10 cellular contexts compared by ENCODE assay signal in the genomic region with DNA sequence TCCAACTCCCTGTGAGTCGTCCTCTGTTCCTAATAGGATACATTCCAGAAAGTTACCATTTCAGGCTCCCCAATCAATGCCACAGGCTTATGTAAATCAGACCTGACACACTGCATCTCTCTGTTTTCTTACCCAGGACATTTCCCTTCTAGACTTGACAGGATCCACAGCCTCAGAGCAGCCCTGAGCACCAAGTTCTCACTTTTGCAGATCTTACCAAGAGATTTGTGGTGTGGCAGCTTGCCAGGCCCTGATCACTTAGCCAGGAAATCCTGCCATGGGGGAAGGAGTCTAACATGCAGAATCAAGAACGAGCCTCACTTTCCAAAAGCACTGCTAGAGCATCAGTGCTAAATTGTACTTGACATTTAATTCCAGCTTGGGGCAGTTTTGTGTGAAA.
A peak's percentile ranks its signal among the peaks of the same experiment; 100 is the strongest.
DNase-seq lines count a peak whose midpoint lies in the region; ATAC-seq and TF ChIP-seq lines count a peak whose summit lies in the region.
"Had no signal": no experiment of that assay in that cellular context is flagged by ENCODE, and none has a peak within 500 bp of the region (broad histone marks: within the 10 kb centered on the region; RNA-seq: fewer than 3 reads in every experiment).

No MANE protein-coding gene starts in this region.

- CTCF ChIA-PET in PC-3 (lab: Charles Lee), result no interaction called here
- CTCF ChIA-PET in RWPE1 (lab: Yijun Ruan, JAX), result no interaction called here

- no peak overlapping the region for H2AFZ ChIP-seq in PC-3 (ENCODE audit: low read length)
- H2AFZ ChIP-seq: parathyroid adenoma had no signal

- no peak overlapping the region for H3K9ac ChIP-seq in PC-3 (ENCODE audit: low read length)
- H3K9ac ChIP-seq: parathyroid adenoma had no signal

- H3K4me1 ChIP-seq in right cardiac atrium (ENCODE audit: control insufficient read depth, insufficient read depth, low read length) (no peaks in the 10 kb centered on the region), PC-3 (ENCODE audit: insufficient read depth, low read length) (no peaks in the 10 kb centered on the region)
- H3K4me1 ChIP-seq: esophagus squamous epithelium had no signal

- POLR2A ChIA-PET in PC-3 (lab: Charles Lee; ENCODE audit: unreplicated experiment) (no interaction called here), RWPE1 (lab: Yijun Ruan, JAX; ENCODE audit: low non-redundant PET) (no interaction called here)

- H3F3A ChIP-seq in PC-3 (ENCODE audit: low read length, unreplicated experiment), result no peaks in the 10 kb centered on the region

- no peak overlapping the region for H3K27ac ChIP-seq in right cardiac atrium (ENCODE audit: low read length)
- no peak overlapping the region for H3K27ac ChIP-seq in PC-3 (ENCODE audit: low read length)
- H3K27ac ChIP-seq in RWPE1, result no peak overlapping the region; the same call in 1 of the 2 replicates
- H3K27ac ChIP-seq: esophagus squamous epithelium, parathyroid adenoma had no signal

- 31% methylated on average over 2 of the region's 2 CpGs for WGBS in right cardiac atrium

- intact Hi-C loops in right cardiac atrium (cut with DNase I), result no loop called here
- intact Hi-C loops in cardiac septum (cut with DNase I), result no loop called here
- intact Hi-C loops in PC-3 (cut with micrococcal nuclease), result no loop called here

- no TSS peak for BruUV-seq in PC-3 (replicated peaks; lab: Mats Ljungman, UMichigan)

- H3K4me3 ChIP-seq in right cardiac atrium (ENCODE audit: low read length) (no peak overlapping the region), PC-3 (ENCODE audit: low read length) (no peak overlapping the region), fibroblast of the aortic adventitia (ENCODE audit: low read depth, low read length) (no peak overlapping the region)
- H3K4me3 ChIP-seq: esophagus squamous epithelium had no signal

- no peaks in the 10 kb centered on the region for H4K20me1 ChIP-seq in PC-3 (ENCODE audit: low read length)

- no peak for ATAC-seq in right cardiac atrium
- ATAC-seq in PC-3, result no peak

- no peak overlapping the region for H3K4me2 ChIP-seq in PC-3 (ENCODE audit: low read length)

- H3K36me3 ChIP-seq in PC-3 (ENCODE audit: low read depth, low read length), result no peaks in the 10 kb centered on the region
- H3K36me3 ChIP-seq: esophagus squamous epithelium had no signal

- no peaks in the 10 kb centered on the region for H3K79me2 ChIP-seq in PC-3 (ENCODE audit: low read length)
- H3K79me2 ChIP-seq: parathyroid adenoma had no signal

- no peaks in the 10 kb centered on the region for H3K9me2 ChIP-seq in PC-3 (replicated peaks; ENCODE audit: low read length)

- no peaks in the 10 kb centered on the region for H3K27me3 ChIP-seq in right cardiac atrium (ENCODE audit: control insufficient read depth, insufficient read depth)
- no peaks in the 10 kb centered on the region for H3K27me3 ChIP-seq in PC-3 (ENCODE audit: low read length)

- H3K9me3 ChIP-seq in right cardiac atrium (ENCODE audit: control insufficient read depth, low read length) (peaks cover 1% of the 10 kb centered on the region), PC-3 (ENCODE audit: low read length) (no peaks in the 10 kb centered on the region)

- DNase-seq in right cardiac atrium (peak in 2 of 3 donors; percentile 22 to 50), cardiac septum (ENCODE audit: low spot score) (no peak), PC-3 (peak; percentile 46), fibroblast of the aortic adventitia (ENCODE audit: low read depth) (peak; percentile 9), occipital lobe (lab: John Stamatoyannopoulos, UW) (no peak), NCI-H345 treated with DMSO at 0.1 percent for 48 hours (lab: John Stamatoyannopoulos, UW; ENCODE audit: unreplicated experiment) (no peak), RWPE1 (ENCODE audit: low spot score) (no peak), DMS153 (lab: John Stamatoyannopoulos, UW) (no peak)
- DNase-seq: esophagus squamous epithelium had no signal

- no peak for TF ChIP-seq CTCF in PC-3 (conservative IDR thresholded peaks at IDR 0.05; ENCODE audit: low read depth, low read length)
- TF ChIP-seq CTCF in fibroblast of the aortic adventitia (IDR thresholded peaks at IDR 0.05; ENCODE audit: insufficient read depth, low read length), result no peak
- TF ChIP-seq CTCF in RWPE1 (conservative IDR thresholded peaks at IDR 0.05; ENCODE audit: low read depth), result no peak

Comparison
In these comparisons a context has a peak if more than half of its experiments do, and no peak if none do; other contexts are left out.
1. DNase-seq: peak in right cardiac atrium (2 of 3), PC-3 (single experiment) and fibroblast of the aortic adventitia (single experiment); none in cardiac septum (single experiment), occipital lobe (single experiment), NCI-H345 treated with DMSO at 0.1 percent for 48 hours (single experiment), RWPE1 (single experiment) and DMS153 (single experiment).